In genomic region chr7:28854750-28855074, GRCh38 we compare ENCODE assay signal across 10 cellular contexts.
DNase-seq lines count a peak whose midpoint lies in the region; ATAC-seq, FAIRE-seq and TF ChIP-seq lines count a peak whose summit lies in the region.
"Had no signal": no experiment of that assay in that cellular context is flagged by ENCODE, and none has a peak within 500 bp of the region (broad histone marks: within the 10 kb centered on the region; RNA-seq: fewer than 3 reads in every experiment).

No MANE protein-coding gene starts in this region.

- peaks cover 9% of the 10 kb centered on the region for H3K4me1 Mint-ChIP-seq in CD8-positive, alpha-beta T cell (ENCODE audit: low read depth)
- peaks cover 35% of the 10 kb centered on the region for H3K4me1 Mint-ChIP-seq in astrocyte (ENCODE audit: low read depth, unreplicated experiment)
- H3K4me1 Mint-ChIP-seq in naive thymus-derived CD4-positive, alpha-beta T cell = peaks cover 6 to 12% (median 11%) of the 10 kb centered on the region in 7 donors
- H3K4me1 Mint-ChIP-seq in activated CD8-positive, alpha-beta T cell treated with anti-CD3 and anti-CD28 coated beads, Interleukin-2, amount 10 ng/mL, durations not matched to agents 7 days and 5 days (ENCODE audit: low read depth) = peaks cover 12% of the 10 kb centered on the region

- POLR2A ChIA-PET in CD8-positive, alpha-beta T cell (lab: Charles Lee) = no interaction called here
- POLR2A ChIA-PET in naive thymus-derived CD4-positive, alpha-beta T cell (lab: Charles Lee) = no interaction called here
- POLR2A ChIA-PET in activated CD8-positive, alpha-beta T cell treated with anti-CD3 and anti-CD28 coated beads, Interleukin-2, amount 10 ng/mL, durations not matched to agents 7 days and 5 days (lab: Charles Lee) = no interaction called here

- H3K27me3 Mint-ChIP-seq in CD8-positive, alpha-beta T cell (ENCODE audit: low read depth) = peaks cover 50% of the 10 kb centered on the region
- H3K27me3 Mint-ChIP-seq in astrocyte (ENCODE audit: low read depth, unreplicated experiment) = no peaks in the 10 kb centered on the region
- H3K27me3 Mint-ChIP-seq in naive thymus-derived CD4-positive, alpha-beta T cell = peaks cover 51 to 74% (median 70%) of the 10 kb centered on the region in 5 donors
- H3K27me3 Mint-ChIP-seq in activated CD8-positive, alpha-beta T cell treated with anti-CD3 and anti-CD28 coated beads, Interleukin-2, amount 10 ng/mL, durations not matched to agents 7 days and 5 days (ENCODE audit: low read depth) = peaks cover 41% of the 10 kb centered on the region

- no peak overlapping the region for H3K27ac ChIP-seq in CD8-positive, alpha-beta T cell (ENCODE audit: low read depth, low read length)
- H3K27ac ChIP-seq in HUES48 (ENCODE audit: low read depth, low read length) (no peak overlapping the region), astrocyte (ENCODE audit: low read depth, low read length) (no peak overlapping the region)
- H3K27ac ChIP-seq in naive thymus-derived CD4-positive, alpha-beta T cell (ENCODE audit: low read depth, low read length) = no peak overlapping the region
- H3K27ac ChIP-seq: cardiac muscle cell had no signal

- peak overlapping the region; percentile 89 for H3K4me2 ChIP-seq in astrocyte (ENCODE audit: low read length)

- H4K20me1 ChIP-seq in astrocyte (ENCODE audit: insufficient read depth, low read length) = no peaks in the 10 kb centered on the region

- no peak for DNase-seq in CD8-positive, alpha-beta T cell
- DNase-seq in astrocyte (ENCODE audit: low read depth) (peak; percentile 34), HT-29 (ENCODE audit: low spot score) (no peak), BE2C (no peak), RPMI8226 (no peak)
- DNase-seq in naive thymus-derived CD4-positive, alpha-beta T cell = no peak
- DNase-seq in activated CD8-positive, alpha-beta T cell treated with anti-CD3 and anti-CD28 coated beads, Interleukin-2, amount 10 ng/mL, durations not matched to agents 7 days and 5 days = no peak

- intact Hi-C loops in CD8-positive, alpha-beta T cell (cut with DNase I, micrococcal nuclease) = loop anchor here (1.0 to 2.0 kb wide), 3 partner anchors 240 to 558 kb away; no protein-coding TSS in a partner anchor
- intact Hi-C loops in naive thymus-derived CD4-positive, alpha-beta T cell (cut with micrococcal nuclease) = loop anchor here (1.0 to 10.0 kb wide), 4 partner anchors 465 to 1660 kb away; no protein-coding TSS in a partner anchor

- CTCF ChIA-PET in CD8-positive, alpha-beta T cell (lab: Charles Lee) = interaction anchor here (0.7 to 1.8 kb wide), 6 partner anchors 11 to 558 kb away, joined by 3 to 8 read pairs (median 4); no protein-coding TSS in a partner anchor
- CTCF ChIA-PET in naive thymus-derived CD4-positive, alpha-beta T cell (lab: Charles Lee) = no interaction called here
- CTCF ChIA-PET in activated CD8-positive, alpha-beta T cell treated with anti-CD3 and anti-CD28 coated beads, Interleukin-2, amount 10 ng/mL, durations not matched to agents 7 days and 5 days (lab: Charles Lee) = interaction anchor here (0.9 to 1.6 kb wide), 3 partner anchors 16 to 477 kb away, joined by 3 to 4 read pairs (median 3); no protein-coding TSS in a partner anchor

- TF ChIP-seq CTCF in CD8-positive, alpha-beta T cell (IDR thresholded peaks at IDR 0.05) = no peak
- TF ChIP-seq CTCF in astrocyte (IDR thresholded peaks at IDR 0.05; ENCODE audit: insufficient read depth, low read depth, low read length) (no peak), BE2C (IDR thresholded peaks at IDR 0.05; ENCODE audit: low read depth, low read length) (no peak)

- peaks cover 7% of the 10 kb centered on the region for H3K4me1 ChIP-seq in CD8-positive, alpha-beta T cell (ENCODE audit: insufficient read depth, low read length)
- H3K4me1 ChIP-seq in HUES48 (ENCODE audit: control insufficient read depth, insufficient read depth, low read length) (no peaks in the 10 kb centered on the region), astrocyte (ENCODE audit: insufficient read depth, low read length) (peaks cover 18% of the 10 kb centered on the region), BE2C (no peaks in the 10 kb centered on the region; the same call in 1 of the 2 replicates)
- no peaks in the 10 kb centered on the region for H3K4me1 ChIP-seq in naive thymus-derived CD4-positive, alpha-beta T cell (ENCODE audit: control insufficient read depth in 2 of 2, insufficient read depth in 2 of 2, low read length in 2 of 2)

- H3K9me3 Mint-ChIP-seq in CD8-positive, alpha-beta T cell = no peaks in the 10 kb centered on the region
- no peaks in the 10 kb centered on the region for H3K9me3 Mint-ChIP-seq in astrocyte (ENCODE audit: unreplicated experiment)
- peaks cover 0 to 4% (median 0%) of the 10 kb centered on the region in 11 donors for H3K9me3 Mint-ChIP-seq in naive thymus-derived CD4-positive, alpha-beta T cell
- H3K9me3 Mint-ChIP-seq in activated CD8-positive, alpha-beta T cell treated with anti-CD3 and anti-CD28 coated beads, Interleukin-2, amount 10 ng/mL, durations not matched to agents 7 days and 5 days (ENCODE audit: insufficient read depth) = no peaks in the 10 kb centered on the region
- H3K9me3 Mint-ChIP-seq: activated T-cell treated with anti-CD3 and anti-CD28 coated beads, Interleukin-2, amount 50 U/mL, for 72 hours had no signal

- no peak for ATAC-seq in CD8-positive, alpha-beta T cell
- no peak for ATAC-seq in naive thymus-derived CD4-positive, alpha-beta T cell
- ATAC-seq in activated CD8-positive, alpha-beta T cell treated with anti-CD3 and anti-CD28 coated beads, Interleukin-2, amount 10 ng/mL, durations not matched to agents 7 days and 5 days = no peak

- H3K36me3 Mint-ChIP-seq in CD8-positive, alpha-beta T cell = no peaks in the 10 kb centered on the region
- H3K36me3 Mint-ChIP-seq in astrocyte (ENCODE audit: low read depth, unreplicated experiment) = no peaks in the 10 kb centered on the region
- H3K36me3 Mint-ChIP-seq in naive thymus-derived CD4-positive, alpha-beta T cell = peaks cover 0 to 3% (median 0%) of the 10 kb centered on the region in 5 donors
- no peaks in the 10 kb centered on the region for H3K36me3 Mint-ChIP-seq in activated CD8-positive, alpha-beta T cell treated with anti-CD3 and anti-CD28 coated beads, Interleukin-2, amount 10 ng/mL, durations not matched to agents 7 days and 5 days (ENCODE audit: low read depth)

- H2AFZ ChIP-seq in astrocyte (ENCODE audit: low read depth, low read length) = no peak overlapping the region

- no peaks in the 10 kb centered on the region for H3K9me3 ChIP-seq in CD8-positive, alpha-beta T cell (ENCODE audit: low read length)
- H3K9me3 ChIP-seq in HUES48 (ENCODE audit: control insufficient read depth, insufficient read depth, low read length) (no peaks in the 10 kb centered on the region), astrocyte (ENCODE audit: insufficient read depth, low read depth, low read length) (no peaks in the 10 kb centered on the region), BE2C (no peaks in the 10 kb centered on the region)
- no peaks in the 10 kb centered on the region for H3K9me3 ChIP-seq in naive thymus-derived CD4-positive, alpha-beta T cell (ENCODE audit: control insufficient read depth in 2 of 3, low read length in 3 of 3)

- no peak overlapping the region for H3K27ac Mint-ChIP-seq in CD8-positive, alpha-beta T cell
- H3K27ac Mint-ChIP-seq in astrocyte (ENCODE audit: unreplicated experiment) = peak overlapping the region; percentile 66
- no peak overlapping the region for H3K27ac Mint-ChIP-seq in naive thymus-derived CD4-positive, alpha-beta T cell
- no peak overlapping the region for H3K27ac Mint-ChIP-seq in activated CD8-positive, alpha-beta T cell treated with anti-CD3 and anti-CD28 coated beads, Interleukin-2, amount 10 ng/mL, durations not matched to agents 7 days and 5 days
- H3K27ac Mint-ChIP-seq: activated T-cell treated with anti-CD3 and anti-CD28 coated beads, Interleukin-2, amount 50 U/mL, for 72 hours had no signal

- H3K79me2 ChIP-seq in astrocyte (ENCODE audit: insufficient read depth, low read length) = no peaks in the 10 kb centered on the region

- H3K9ac ChIP-seq in HUES48 (ENCODE audit: low read depth, low read length) = no peak overlapping the region
- H3K9ac ChIP-seq in astrocyte (ENCODE audit: low read length) = no peak overlapping the region

- FAIRE-seq in astrocyte (lab: Jason Lieb, UNC) = no peak

- H3K4me3 Mint-ChIP-seq in CD8-positive, alpha-beta T cell = peak overlapping the region; percentile 78
- H3K4me3 Mint-ChIP-seq in astrocyte (ENCODE audit: unreplicated experiment) = peak overlapping the region; percentile 56
- peak overlapping the region; percentile 23 to 90 (median 71) for H3K4me3 Mint-ChIP-seq in naive thymus-derived CD4-positive, alpha-beta T cell
- no peak overlapping the region for H3K4me3 Mint-ChIP-seq in activated CD8-positive, alpha-beta T cell treated with anti-CD3 and anti-CD28 coated beads, Interleukin-2, amount 10 ng/mL, durations not matched to agents 7 days and 5 days

- no peak overlapping the region for H3K4me3 ChIP-seq in CD8-positive, alpha-beta T cell (ENCODE audit: low read depth, low read length)
- H3K4me3 ChIP-seq in HUES48 (ENCODE audit: low read depth, low read length) (peak overlapping the region; percentile 83; the same call in 1 of the 2 replicates), astrocyte (ENCODE audit: insufficient read depth, low read depth, low read length) (no peak overlapping the region), BE2C (ENCODE audit: low read depth, low read length) (no peak overlapping the region)
- no peak overlapping the region for H3K4me3 ChIP-seq in naive thymus-derived CD4-positive, alpha-beta T cell (ENCODE audit: low read length)

- H3K27me3 ChIP-seq in CD8-positive, alpha-beta T cell (ENCODE audit: insufficient read depth, low read length) = peaks cover 12% of the 10 kb centered on the region
- H3K27me3 ChIP-seq in HUES48 (ENCODE audit: control insufficient read depth, insufficient read depth, low read length) (peaks cover 26% of the 10 kb centered on the region), astrocyte (ENCODE audit: insufficient read depth, low read length) (peaks cover 19% of the 10 kb centered on the region), BE2C (peaks cover 17% of the 10 kb centered on the region)
- peaks cover 0 to 11% of the 10 kb centered on the region in 2 donors for H3K27me3 ChIP-seq in naive thymus-derived CD4-positive, alpha-beta T cell (ENCODE audit: control insufficient read depth in 2 of 2, insufficient read depth in 2 of 2, low read length in 2 of 2)

- no peaks in the 10 kb centered on the region for H3K36me3 ChIP-seq in CD8-positive, alpha-beta T cell (ENCODE audit: insufficient read depth, low read length)
- H3K36me3 ChIP-seq in HUES48 (ENCODE audit: control insufficient read depth, insufficient read depth, low read length) (no peaks in the 10 kb centered on the region), astrocyte (ENCODE audit: insufficient read depth, low read length) (no peaks in the 10 kb centered on the region), BE2C (no peaks in the 10 kb centered on the region)
- H3K36me3 ChIP-seq in naive thymus-derived CD4-positive, alpha-beta T cell (ENCODE audit: control insufficient read depth in 2 of 3, insufficient read depth in 3 of 3, low read length in 3 of 3) = no peaks in the 10 kb centered on the region
- H3K36me3 ChIP-seq: cardiac muscle cell had no signal
